ENCODE assay signal across 8 cellular contexts in the genomic region with DNA sequence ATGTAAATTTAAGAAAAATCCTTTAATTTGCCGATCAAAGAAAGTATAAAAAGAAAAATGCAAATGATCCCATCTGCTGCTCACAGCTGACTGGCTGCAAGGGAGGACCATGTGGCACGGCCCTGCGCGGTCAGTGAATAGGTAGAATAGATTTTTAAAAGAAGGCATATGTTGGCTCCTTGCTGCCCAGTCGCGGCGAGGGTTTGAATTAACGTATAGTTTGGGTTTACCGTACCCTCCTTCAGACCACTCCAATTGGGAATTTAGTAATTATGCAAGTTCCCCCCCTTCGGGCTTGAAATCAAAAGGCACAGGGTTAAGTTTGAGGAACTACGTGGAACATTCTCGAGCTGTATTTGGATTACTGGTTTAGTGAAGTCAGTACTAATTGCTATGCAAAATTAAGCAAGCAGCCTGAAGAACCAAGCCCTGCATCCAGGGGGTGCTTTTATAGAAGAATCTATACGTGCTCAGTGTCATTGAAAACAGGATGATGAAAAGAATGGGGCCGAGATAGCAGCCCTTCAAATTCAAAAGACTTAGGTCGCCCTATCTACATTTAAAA. TPM values are rescaled to one million over a fixed set of nuclear protein-coding genes. Genes with fewer than 3 reads are reported as not detected.
DNase-seq lines count a peak whose midpoint lies in the region; ATAC-seq and TF ChIP-seq lines count a peak whose summit lies in the region.

No MANE protein-coding gene starts in this region.

- no peak overlapping the region for H2AK5ac ChIP-seq in IMR-90 (ENCODE audit: low read depth, low read length)

- H3K27me3 Mint-ChIP-seq in stimulated activated naive CD8-positive, alpha-beta T cell treated with anti-CD3 and anti-CD28 coated beads, Interleukin-15, Interleukin-2, amounts not matched to agents 100 ng/mL and 50 ng/mL, for 24 hours = peaks cover 9% of the 10 kb centered on the region

- H3K4me3 ChIP-seq in DOHH2 (ENCODE audit: low read length) = peak overlapping the region; percentile 87
- no peak overlapping the region; the same call in 1 of the 2 replicates for H3K4me3 ChIP-seq in IMR-90 (ENCODE audit: insufficient read depth, low read depth, low read length)
- H3K4me3 ChIP-seq in Panc1 (ENCODE audit: low read depth in 2 of 2, low read length in 2 of 2) = peak overlapping the region; percentile 77 to 85

- no peak overlapping the region for H2BK20ac ChIP-seq in IMR-90 (ENCODE audit: low read depth, low read length)

- no peak overlapping the region for H4K91ac ChIP-seq in IMR-90 (ENCODE audit: insufficient read depth, low read depth, low read length)

- no peak overlapping the region for H3K14ac ChIP-seq in IMR-90 (replicated peaks; ENCODE audit: low read depth, low read length)

- H3K4me3 Mint-ChIP-seq in stimulated activated naive CD8-positive, alpha-beta T cell treated with anti-CD3 and anti-CD28 coated beads, Interleukin-15, Interleukin-2, amounts not matched to agents 100 ng/mL and 50 ng/mL, for 24 hours = peak overlapping the region; percentile 78

- H3K27ac ChIP-seq in DOHH2 (ENCODE audit: low read depth, low read length) (peak overlapping the region; percentile 89), IMR-90 (ENCODE audit: insufficient read depth, low read length) (no peak overlapping the region), Panc1 (ENCODE audit: low read length) (peak overlapping the region; percentile 77)

- no peak overlapping the region for H4K5ac ChIP-seq in IMR-90 (ENCODE audit: low read depth, low read length)

- ATAC-seq in IMR-90 (ENCODE audit: low read depth) = no peak
- peak; percentile 40; the same call in 1 of the 2 replicates for ATAC-seq in Panc1
- ATAC-seq in GM21528 (IDR thresholded peaks at IDR 0.05; ENCODE audit: low FRiP score, unreplicated experiment) = no peak

- no peaks in the 10 kb centered on the region for H3K27me3 ChIP-seq in DOHH2 (ENCODE audit: control insufficient read depth, low read length)
- peaks cover 3% of the 10 kb centered on the region; the same call in 1 of the 2 replicates for H3K27me3 ChIP-seq in IMR-90 (ENCODE audit: control insufficient read depth, insufficient read depth, low read length)
- no peaks in the 10 kb centered on the region for H3K27me3 ChIP-seq in Panc1 (ENCODE audit: control insufficient read depth, insufficient read depth, low read length)

- H3K9me1 ChIP-seq in IMR-90 (ENCODE audit: insufficient read depth, low read length) = no peaks in the 10 kb centered on the region

- 0% methylated on average over 1 of the region's 15 CpGs; no CpG with 5 or more reads in 1 of the 2 experiments for WGBS in IMR-90 (ENCODE audit: extremely low coverage in 2 of 2, insufficient read length in 1 of 2), 2 experiments

- no peak overlapping the region for H2AFZ ChIP-seq in IMR-90 (replicated peaks; ENCODE audit: low read length, poor library complexity)

- H3K36me3 ChIP-seq in DOHH2 (ENCODE audit: control insufficient read depth, low read length) (no peaks in the 10 kb centered on the region), IMR-90 (ENCODE audit: control insufficient read depth, insufficient read depth, low read length) (no peaks in the 10 kb centered on the region), Panc1 (ENCODE audit: control insufficient read depth, insufficient read depth, low read length) (no peaks in the 10 kb centered on the region)

- H3K9ac ChIP-seq in IMR-90 (ENCODE audit: low read depth, low read length) = no peak overlapping the region

- peak overlapping the region; percentile 70 for H3K27ac Mint-ChIP-seq in stimulated activated naive CD8-positive, alpha-beta T cell treated with anti-CD3 and anti-CD28 coated beads, Interleukin-15, Interleukin-2, amounts not matched to agents 100 ng/mL and 50 ng/mL, for 24 hours

- peaks cover 36% of the 10 kb centered on the region for H3F3A ChIP-seq in DOHH2 (ENCODE audit: control insufficient read depth, insufficient read depth)

- H3K4ac ChIP-seq in IMR-90 (ENCODE audit: low read depth, low read length) = no peak overlapping the region

- POLR2A ChIA-PET in IMR-90 (lab: Charles Lee; ENCODE audit: unreplicated experiment) (no interaction called here), Panc1 (lab: Charles Lee) (interaction anchor here (0.7 kb wide), 1 partner anchor 953 kb away, joined by 4 read pairs; no protein-coding TSS in a partner anchor)

- dilution Hi-C loops in IMR-90 (cut with HindIII; ENCODE audit: low sequenced_read_pairs, unreplicated experiment) = no loop called here

- H2AK9ac ChIP-seq in IMR-90 (replicated peaks; ENCODE audit: low read depth, low read length, poor library complexity) = no peak overlapping the region

- TF ChIP-seq RAD21 in IMR-90 (IDR thresholded peaks at IDR 0.05; ENCODE audit: low read length) = no peak

- H2BK15ac ChIP-seq in IMR-90 (ENCODE audit: low read depth, low read length) = no peak overlapping the region

- peaks cover 57% of the 10 kb centered on the region for H3K4me1 ChIP-seq in DOHH2 (ENCODE audit: control insufficient read depth, low read length)
- H3K4me1 ChIP-seq in IMR-90 (ENCODE audit: control insufficient read depth, insufficient read depth, low read length) = no peaks in the 10 kb centered on the region
- H3K4me1 ChIP-seq in Panc1 (ENCODE audit: control insufficient read depth, insufficient read depth, low read length) = peaks cover 16% of the 10 kb centered on the region

- TF ChIP-seq CTCF in DOHH2 (IDR thresholded peaks at IDR 0.05; ENCODE audit: low read depth, low read length, poor library complexity, severe bottlenecking) = peak; percentile 33
- TF ChIP-seq CTCF in IMR-90 (conservative IDR thresholded peaks at IDR 0.05; ENCODE audit: low read depth, low read length) = peak; percentile 9; the same call in 1 of the 2 replicates
- TF ChIP-seq CTCF in Panc1 (IDR thresholded peaks at IDR 0.05) = no peak

- BruUV-seq in IMR-90 (replicated peaks; lab: Mats Ljungman, UMichigan) (no TSS peak), Panc1 (replicated peaks; lab: Mats Ljungman, UMichigan) (no TSS peak)

- peaks cover 18% of the 10 kb centered on the region for H3K79me2 ChIP-seq in DOHH2 (ENCODE audit: control insufficient read depth, low read length)

- H2BK5ac ChIP-seq in IMR-90 (ENCODE audit: low read depth, low read length, poor library complexity, severe bottlenecking) = no peak overlapping the region

- H3K36me3 Mint-ChIP-seq in stimulated activated naive CD8-positive, alpha-beta T cell treated with anti-CD3 and anti-CD28 coated beads, Interleukin-15, Interleukin-2, amounts not matched to agents 100 ng/mL and 50 ng/mL, for 24 hours (ENCODE audit: low read depth) = no peaks in the 10 kb centered on the region

- peaks cover 19% of the 10 kb centered on the region for H3K4me1 Mint-ChIP-seq in stimulated activated naive CD8-positive, alpha-beta T cell treated with anti-CD3 and anti-CD28 coated beads, Interleukin-15, Interleukin-2, amounts not matched to agents 100 ng/mL and 50 ng/mL, for 24 hours (ENCODE audit: low read depth)

- H3K9me2 ChIP-seq in DOHH2 (replicated peaks; ENCODE audit: control insufficient read depth, low read length) = no peaks in the 10 kb centered on the region

- H3K9me3 ChIP-seq in DOHH2 (ENCODE audit: control insufficient read depth, insufficient read depth, low read length) (no peaks in the 10 kb centered on the region), IMR-90 (ENCODE audit: control insufficient read depth, insufficient read depth, low read length) (no peaks in the 10 kb centered on the region), Panc1 (ENCODE audit: control insufficient read depth, insufficient read depth, low read depth, low read length) (no peaks in the 10 kb centered on the region)

- TF ChIP-seq POLR2A in IMR-90 (IDR thresholded peaks at IDR 0.05; ENCODE audit: low read depth, low read length) = no peak

- intact Hi-C loops in IMR-90 (cut with micrococcal nuclease) (no loop called here), Panc1 (cut with micrococcal nuclease; ENCODE audit: unreplicated experiment) (loop anchor here (10.0 kb wide), 1 partner anchor 442 kb away; no protein-coding TSS in a partner anchor)

- no peak overlapping the region for H3K18ac ChIP-seq in IMR-90 (ENCODE audit: low read depth, low read length)

- CTCF ChIA-PET in IMR-90 (lab: Yijun Ruan, JAX) (interaction anchor here (1.1 kb wide), 1 partner anchor 377 kb away, joined by 3 read pairs; no protein-coding TSS in a partner anchor), Panc1 (lab: Charles Lee) (interaction anchor here (0.6 to 1.4 kb wide), 2 partner anchors 532 to 732 kb away, joined by 4 to 9 read pairs; no protein-coding TSS in a partner anchor)

- peaks cover 0 to 10% of the 10 kb centered on the region in 2 experiments; a peak in 1 of 4 replicates for H3K79me1 ChIP-seq in IMR-90 (ENCODE audit: low read depth in 1 of 2, low read length in 2 of 2)

- H4K20me1 ChIP-seq in DOHH2 (ENCODE audit: control insufficient read depth, insufficient read depth, low read depth, low read length) (no peaks in the 10 kb centered on the region), IMR-90 (ENCODE audit: insufficient read depth, low read length) (peaks cover 4% of the 10 kb centered on the region; the same call in 1 of the 2 replicates)

- H3K4me2 ChIP-seq in DOHH2 (ENCODE audit: low read length) (peak overlapping the region; percentile 88), IMR-90 (ENCODE audit: low read depth, low read length) (peak overlapping the region; percentile 100)

- no peak overlapping the region for H3K56ac ChIP-seq in IMR-90 (ENCODE audit: extremely low read depth, insufficient read depth, low read length)

- no peak overlapping the region for H3K23ac ChIP-seq in IMR-90 (ENCODE audit: low read depth, low read length)

- in situ Hi-C loops in IMR-90 (cut with MboI; ENCODE audit: low sequenced_read_pairs) = no loop called here
- in situ Hi-C loops in Panc1 (cut with HindIII; ENCODE audit: low pct_unique_long_range_greater_than_20kb, low sequenced_read_pairs) = no loop called here
- in situ Hi-C loops in T47D (cut with HindIII; ENCODE audit: low pct_unique_long_range_greater_than_20kb, low sequenced_read_pairs) = no loop called here

- no peak overlapping the region for H4K8ac ChIP-seq in IMR-90 (ENCODE audit: low read depth in 2 of 2, low read length in 2 of 2)

- DNase-seq in IMR-90 (no peak), Panc1 (ENCODE audit: low read depth, low spot score) (no peak), T47D (ENCODE audit: low read depth in 1 of 2, low spot score in 1 of 2) (peak; percentile 38 to 42), left kidney (ENCODE audit: low read depth, low spot score) (peak; percentile 89)
- no peak for DNase-seq in activated CD4-positive, CD25-positive, alpha-beta regulatory T cell treated with anti-CD3 and anti-CD28 coated beads, Interleukin-2, amount 50 U/mL, for 72 hours

- no peaks in the 10 kb centered on the region for H3K9me3 Mint-ChIP-seq in stimulated activated naive CD8-positive, alpha-beta T cell treated with anti-CD3 and anti-CD28 coated beads, Interleukin-15, Interleukin-2, amounts not matched to agents 100 ng/mL and 50 ng/mL, for 24 hours

- H2BK120ac ChIP-seq in IMR-90 (ENCODE audit: low read depth, low read length) = no peak overlapping the region

TF ChIP-seq in IMR-90, 13 proteins besides CTCF, POLR2A, EP300 and RAD21 (continues in another document):
- no peak for TF ChIP-seq MAFK (IDR thresholded peaks at IDR 0.05; ENCODE audit: low read depth, low read length)

RNA-seq across cellular contexts. Expression of a gene that starts 1.1 kb away (rescaled TPM):
- total RNA-seq in IMR-90 (2012; rRNA removed) (1.8 and 1.9 TPM in 2 replicates), Panc1 (2021; ENCODE audit: unreplicated experiment) (9.9 TPM)
- polyA plus RNA-seq in IMR-90 (2012; rRNA removed) = 1.2 and 1.3 TPM in 2 replicates
- polyA plus RNA-seq in IMR-90 (2012; cell fraction: cytosol; rRNA removed) = 0.67 and 0.78 TPM in 2 replicates
- 1.2 and 1.4 TPM in 2 replicates for polyA plus RNA-seq in IMR-90 (2012; cell fraction: nucleus; rRNA removed; ENCODE audit: low replicate concordance)
- polyA plus RNA-seq in Panc1 (2012; ENCODE audit: insufficient read length) = 4.1 TPM

Comparison
In these comparisons a context has a peak if more than half of its experiments do, and no peak if none do; other contexts are left out.
1. DNase-seq: peak in T47D (2 of 2) and left kidney (single experiment); none in IMR-90 (single experiment), Panc1 (single experiment) and activated CD4-positive, CD25-positive, alpha-beta regulatory T cell treated with anti-CD3 and anti-CD28 coated beads, Interleukin-2, amount 50 U/mL, for 72 hours (single experiment).